10 cellular contexts compared by ENCODE assay signal in genomic region chr5:172418847-172419810, GRCh38. TPM values are rescaled to one million over a fixed set of nuclear protein-coding genes. Genes with fewer than 3 reads are reported as not detected.
DNase-seq lines count a peak whose midpoint lies in the region; ATAC-seq and TF ChIP-seq lines count a peak whose summit lies in the region.
"Had no signal": no experiment of that assay in that cellular context is flagged by ENCODE, and none has a peak within 500 bp of the region (broad histone marks: within the 10 kb centered on the region; RNA-seq: fewer than 3 reads in every experiment).

No MANE protein-coding gene starts in this region.

- H3K9me3 Mint-ChIP-seq in chondrocyte (ENCODE audit: low read depth) = no peaks in the 10 kb centered on the region

- H3K36me3 Mint-ChIP-seq in chondrocyte (ENCODE audit: low read depth) = peaks cover 17% of the 10 kb centered on the region

- H3K27me3 Mint-ChIP-seq in chondrocyte (ENCODE audit: low read depth) = no peaks in the 10 kb centered on the region

- H3K4me3 ChIP-seq in lower lobe of right lung = no peak overlapping the region

- H3K27ac ChIP-seq in lower lobe of right lung (peak overlapping the region; percentile 70), temporal lobe (ENCODE audit: low read depth, low read length) (peak overlapping the region; percentile 86)

- DNase-seq in NCI-H345 treated with DMSO at 0.1 percent for 48 hours (lab: John Stamatoyannopoulos, UW; ENCODE audit: unreplicated experiment) = peak; percentile 70
- DNase-seq in chondrocyte (ENCODE audit: low spot score) = no peak
- DNase-seq in lower lobe of right lung = no peak
- no peak for DNase-seq in T-helper 2 cell
- no peak for DNase-seq in activated T-cell treated with anti-CD3 and anti-CD28 coated beads for 4 hours
- DNase-seq in activated CD4-positive, alpha-beta T cell treated with anti-CD3 and anti-CD28 coated beads, Interleukin-2, amount 50 U/mL, for 4 hours = no peak
- DNase-seq: activated CD4-positive, alpha-beta T cell treated with anti-CD3 and anti-CD28 coated beads, Interleukin-2, amount 50 U/mL, for 1 hour; Kasumi-1 had no signal

- no peak overlapping the region for H3K4me3 Mint-ChIP-seq in chondrocyte (ENCODE audit: unreplicated experiment)

- H3K4me1 Mint-ChIP-seq in chondrocyte (ENCODE audit: low read depth) = peaks cover 54% of the 10 kb centered on the region

- no peaks in the 10 kb centered on the region for H3K9me3 ChIP-seq in lower lobe of right lung

- ATAC-seq in lower lobe of right lung (no peak), GM18511 (IDR thresholded peaks at IDR 0.05; ENCODE audit: unreplicated experiment) (no peak)

- TF ChIP-seq CTCF in chondrocyte (IDR thresholded peaks at IDR 0.05) (no peak), lower lobe of right lung (IDR thresholded peaks at IDR 0.05) (no peak)

- H3K27me3 ChIP-seq in lower lobe of right lung (ENCODE audit: low read depth) = no peaks in the 10 kb centered on the region

- intact Hi-C loops in lower lobe of right lung (cut with DNase I) = no loop called here

- peaks cover 6% of the 10 kb centered on the region for H3K36me3 ChIP-seq in lower lobe of right lung

- peaks cover 67% of the 10 kb centered on the region for H3K4me1 ChIP-seq in lower lobe of right lung

- H3K27ac Mint-ChIP-seq in chondrocyte (ENCODE audit: unreplicated experiment) = peak overlapping the region; percentile 81

RNA-seq across cellular contexts. Expression of gene SH3PXD2B, which starts 35.2 kb away (rescaled TPM):
- total RNA-seq in chondrocyte (48.9 to 81.1 TPM (median 75.7 TPM) in 3 replicates), lower lobe of right lung (49.8 TPM), temporal lobe (13.8 TPM)
